In the genomic region with DNA sequence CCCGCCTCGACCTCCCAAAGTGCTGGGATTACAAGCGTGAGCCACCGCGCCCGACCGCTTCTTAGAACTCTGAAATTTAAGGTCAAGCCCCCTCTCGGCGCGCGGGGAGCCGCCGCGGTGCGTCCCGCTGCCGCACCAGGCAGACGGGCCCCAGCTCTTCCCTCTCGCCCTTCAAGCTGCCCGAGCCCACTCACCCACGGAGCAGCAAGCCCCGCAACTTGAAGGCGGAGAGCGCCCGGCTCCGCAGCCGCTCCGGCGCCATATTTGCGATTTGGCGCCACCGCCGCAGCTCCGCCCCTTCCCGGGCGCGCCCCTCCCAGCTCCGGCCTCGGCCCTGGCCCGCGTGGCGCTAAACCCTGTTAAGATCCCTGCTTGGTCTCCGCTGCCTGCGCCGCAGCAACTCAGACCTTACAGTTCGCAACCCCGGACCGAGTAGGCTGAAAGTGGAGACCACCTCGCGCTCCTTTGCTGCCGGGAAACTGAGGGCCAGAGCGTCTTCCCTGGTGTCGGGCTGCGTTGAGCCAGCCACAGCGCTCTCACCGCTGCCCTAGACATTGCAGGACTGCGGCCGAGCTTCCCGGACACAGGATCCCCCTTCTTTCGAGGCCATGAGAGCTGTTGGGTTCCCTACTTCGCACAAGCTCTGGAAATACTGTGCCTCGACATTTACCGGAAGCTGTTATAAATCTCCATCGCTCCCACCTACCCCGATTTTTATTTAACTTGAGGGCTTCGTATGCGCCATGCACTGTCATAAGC, we compare ENCODE assay signal across 8 cellular contexts. TPM values are rescaled to one million over a fixed set of nuclear protein-coding genes. Genes with fewer than 3 reads are reported as not detected.
A peak's percentile ranks its signal among the peaks of the same experiment; 100 is the strongest.
DNase-seq lines count a peak whose midpoint lies in the region; ATAC-seq and TF ChIP-seq lines count a peak whose summit lies in the region.

A gene with protein sequence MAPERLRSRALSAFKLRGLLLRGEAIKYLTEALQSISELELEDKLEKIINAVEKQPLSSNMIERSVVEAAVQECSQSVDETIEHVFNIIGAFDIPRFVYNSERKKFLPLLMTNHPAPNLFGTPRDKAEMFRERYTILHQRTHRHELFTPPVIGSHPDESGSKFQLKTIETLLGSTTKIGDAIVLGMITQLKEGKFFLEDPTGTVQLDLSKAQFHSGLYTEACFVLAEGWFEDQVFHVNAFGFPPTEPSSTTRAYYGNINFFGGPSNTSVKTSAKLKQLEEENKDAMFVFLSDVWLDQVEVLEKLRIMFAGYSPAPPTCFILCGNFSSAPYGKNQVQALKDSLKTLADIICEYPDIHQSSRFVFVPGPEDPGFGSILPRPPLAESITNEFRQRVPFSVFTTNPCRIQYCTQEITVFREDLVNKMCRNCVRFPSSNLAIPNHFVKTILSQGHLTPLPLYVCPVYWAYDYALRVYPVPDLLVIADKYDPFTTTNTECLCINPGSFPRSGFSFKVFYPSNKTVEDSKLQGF (minus strand): TSS at position 273 of the 759 bp plus-strand sequence. CDS start 11 bp downstream, at position 262.

- no peak for TF ChIP-seq CTCF in GM12864 (IDR thresholded peaks at IDR 0.05; ENCODE audit: low read depth, low read length, missing control alignments)
- TF ChIP-seq CTCF in HFFc6 (IDR thresholded peaks at IDR 0.05), result no peak
- no peak for TF ChIP-seq CTCF in NB4 (IDR thresholded peaks at IDR 0.05; ENCODE audit: low read depth, low read length)
- no peak for TF ChIP-seq CTCF in upper lobe of left lung (IDR thresholded peaks at IDR 0.05)

- WGBS in upper lobe of left lung, 2 donors, result 10 to 30% methylated on average over 8 to 36 of the region's 67 CpGs

- H3K27ac ChIP-seq in upper lobe of left lung, result peak within 1 kb of the TSS; percentile 70 to 90 (median 85)

- no peak for DNase-seq in GM12864 (ENCODE audit: low read depth)
- no peak for DNase-seq in HFFc6
- peak; percentile 90 for DNase-seq in NB4 (ENCODE audit: low read depth)
- DNase-seq in T-cell, result peak; percentile 6 to 78 (median 56)
- peak; percentile 83 for DNase-seq in adipocyte (ENCODE audit: low read depth)
- DNase-seq in left cardiac atrium, result peak; percentile 79
- DNase-seq in posterior vena cava (ENCODE audit: low spot score), result peak; percentile 93
- peak; percentile 69 to 96 for DNase-seq in upper lobe of left lung

- TF ChIP-seq POLR2A in NB4 (IDR thresholded peaks at IDR 0.05; ENCODE audit: extremely low read depth, insufficient read length), result peak; percentile 84
- TF ChIP-seq POLR2A in upper lobe of left lung (IDR thresholded peaks at IDR 0.05), result peak in 1 of 4 donors; percentile 54

- CTCF ChIA-PET in T-cell (lab: Charles Lee), result interaction anchor here (0.6 to 0.8 kb wide), 2 partner anchors 68 to 192 kb away, joined by 3 to 6 read pairs; a partner anchor contains a TSS

- H3K36me3 ChIP-seq in adipocyte (ENCODE audit: control insufficient read depth, insufficient read depth, low read length, severe bottlenecking) (no peaks in the 10 kb centered on the region), upper lobe of left lung (no peaks in the 10 kb centered on the region)

- H3K27me3 Mint-ChIP-seq in HFFc6 (ENCODE audit: insufficient read depth) (peaks cover 2% of the 10 kb centered on the region; the same call in 1 of the 2 replicates), T-cell (no peaks in the 10 kb centered on the region)

- intact Hi-C loops in left cardiac atrium (cut with DNase I) (no loop called here), posterior vena cava (cut with DNase I) (no loop called here)

- H3K4me1 Mint-ChIP-seq in HFFc6 (ENCODE audit: low read depth) (peaks cover 32% of the 10 kb centered on the region), T-cell (peaks cover 23 to 28% (median 26%) of the 10 kb centered on the region in 3 donors)

- peak within 1 kb of the TSS; percentile 78 for H3K27ac Mint-ChIP-seq in HFFc6
- H3K27ac Mint-ChIP-seq in T-cell, result peak within 1 kb of the TSS; percentile 71 to 88

- POLR2A ChIA-PET in T-cell (lab: Charles Lee), result no interaction called here

- H3K9me3 Mint-ChIP-seq in HFFc6 (no peaks in the 10 kb centered on the region), T-cell (no peaks in the 10 kb centered on the region)

- H3K9me3 ChIP-seq in adipocyte (ENCODE audit: control insufficient read depth, low read length) (no peaks in the 10 kb centered on the region), upper lobe of left lung (no peaks in the 10 kb centered on the region)

- peaks cover 12% of the 10 kb centered on the region for H3K4me1 ChIP-seq in adipocyte (ENCODE audit: control insufficient read depth, insufficient read depth, low read length)
- H3K4me1 ChIP-seq in upper lobe of left lung, result peaks cover 9 to 24% (median 13%) of the 10 kb centered on the region in 4 donors

- H3K4me3 Mint-ChIP-seq in HFFc6 (peak within 1 kb of the TSS; percentile 85), T-cell (peak within 1 kb of the TSS; percentile 83 to 86 (median 83))

- H3K27me3 ChIP-seq in adipocyte (replicated peaks; ENCODE audit: control insufficient read depth, insufficient read depth, low read length), result no peaks in the 10 kb centered on the region
- no peaks in the 10 kb centered on the region for H3K27me3 ChIP-seq in upper lobe of left lung

- TF ChIP-seq EP300 in upper lobe of left lung (IDR thresholded peaks at IDR 0.05), result no peak

- ATAC-seq in T-cell (replicated peaks in 1 of 4) (peak; percentile 81 to 87 (median 83)), left cardiac atrium (peak; percentile 84 to 91), upper lobe of left lung (ENCODE audit: low FRiP score in 2 of 2) (peak; percentile 87 to 94)

- H3K9ac ChIP-seq in adipocyte (ENCODE audit: low read length), result peak within 1 kb of the TSS; percentile 89

- H3K36me3 Mint-ChIP-seq in HFFc6 (ENCODE audit: low read depth), result 0 out of 2 replicates have a peak, but pooled peaks cover 5% of the 10 kb centered on the region
- H3K36me3 Mint-ChIP-seq in T-cell, result no peaks in the 10 kb centered on the region

- H3K4me3 ChIP-seq in GM12864 (ENCODE audit: low read depth, low read length), result peak within 1 kb of the TSS; percentile 77
- H3K4me3 ChIP-seq in NB4 (ENCODE audit: low read depth, low read length), result peak within 1 kb of the TSS; percentile 92
- H3K4me3 ChIP-seq in adipocyte (ENCODE audit: low read length), result peak within 1 kb of the TSS; percentile 89
- H3K4me3 ChIP-seq in upper lobe of left lung, result peak within 1 kb of the TSS; percentile 57 to 84 (median 80)

RNA-seq across cellular contexts. Expression of the gene that starts here (rescaled TPM):
- total RNA-seq in HFFc6 (2021; fragmentation: NEBNext Ultra II Directional; extraction: Animal tissue kit (Norgen Biotek cat#: 25700)), result 10 to 100 TPM in 2 of 6 experiments, 1 to 10 TPM in 4; 4.5 to 11.6 (median 8.7) TPM
- total RNA-seq in T-cell (1 to 10 TPM in 4 of 5 donors, under 1 TPM in 1; 0.99 to 4.0 (median 1.8) TPM), left cardiac atrium (1 to 10 TPM; 1.0 to 1.2 TPM), posterior vena cava (1 to 10 TPM; 3.2 to 4.1 TPM), upper lobe of left lung (1 to 10 TPM in 4 of 6 donors, under 1 TPM in 2; 0.49 to 2.7 (median 2.1) TPM)

Comparison
In these comparisons a context has a peak if more than half of its experiments do, and no peak if none do; other contexts are left out.
1. DNase-seq: peak in NB4 (single experiment), T-cell (34 of 34), adipocyte (single experiment), left cardiac atrium (single experiment), posterior vena cava (single experiment) and upper lobe of left lung (2 of 2); none in GM12864 (single experiment) and HFFc6 (single experiment).
2. Peak in every context shown above with its lines, with median percentiles within 50 percentile points of each other: H3K4me3 ChIP-seq and ATAC-seq.